7 cellular contexts compared by ENCODE assay signal in the genomic region with DNA sequence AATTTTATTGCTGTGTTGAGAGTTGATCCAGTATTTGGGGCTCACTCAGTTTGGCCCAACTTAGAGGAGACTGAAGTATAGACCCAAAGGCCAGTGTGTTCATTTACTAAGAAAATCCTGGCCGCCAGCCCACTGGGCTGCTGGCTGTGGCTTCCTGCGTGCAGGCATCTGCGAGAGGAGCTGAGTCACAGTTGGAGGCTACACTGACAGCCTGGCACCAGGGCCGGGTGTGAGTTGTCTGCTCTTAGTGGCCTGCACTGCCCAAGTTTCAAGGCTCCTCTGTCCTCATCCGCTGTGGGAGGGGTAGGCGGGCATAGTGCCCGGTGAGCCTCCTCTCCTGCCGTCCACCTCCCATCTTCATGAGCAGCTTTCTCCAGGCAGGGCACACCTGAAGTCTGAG. TPM values are rescaled to one million over a fixed set of nuclear protein-coding genes. Genes with fewer than 3 reads are reported as not detected.
DNase-seq lines count a peak whose midpoint lies in the region; ATAC-seq and TF ChIP-seq lines count a peak whose summit lies in the region.

No MANE protein-coding gene starts in this region.

- peaks cover 37% of the 10 kb centered on the region for H3K36me3 Mint-ChIP-seq in activated CD4-positive, alpha-beta memory T cell treated with anti-CD3 and anti-CD28 coated beads for 36 hours

- no peak overlapping the region for H3K4me3 ChIP-seq in foreskin fibroblast (ENCODE audit: low read depth in 1 of 2, low read length in 2 of 2)

- no peaks in the 10 kb centered on the region for H3K27me3 Mint-ChIP-seq in activated CD4-positive, alpha-beta memory T cell treated with anti-CD3 and anti-CD28 coated beads for 36 hours

- H3K4me3 Mint-ChIP-seq in activated CD4-positive, alpha-beta memory T cell treated with anti-CD3 and anti-CD28 coated beads for 36 hours = no peak overlapping the region

- CTCF ChIA-PET in activated CD4-positive, alpha-beta memory T cell treated with anti-CD3 and anti-CD28 coated beads for 36 hours (lab: Charles Lee) = interaction anchor here (2.4 kb wide), 1 partner anchor 10 kb away, joined by 8 read pairs; no protein-coding TSS in a partner anchor

- intact Hi-C loops in activated CD4-positive, alpha-beta memory T cell treated with anti-CD3 and anti-CD28 coated beads for 36 hours (cut with micrococcal nuclease) = loop anchor here (1.0 to 2.0 kb wide), 4 partner anchors 27 to 153 kb away; no protein-coding TSS in a partner anchor
- intact Hi-C loops in posterior vena cava (cut with DNase I) = loop anchor here in 1 of 2 donors (10.0 kb wide), 1 partner anchor 147 kb away; no protein-coding TSS in a partner anchor

- H3K27ac Mint-ChIP-seq in activated CD4-positive, alpha-beta memory T cell treated with anti-CD3 and anti-CD28 coated beads for 36 hours = peak overlapping the region; percentile 51

- DNase-seq in HPDE6-E6E7 (ENCODE audit: extremely low spot score) = peak; percentile 70
- DNase-seq in activated CD4-positive, alpha-beta memory T cell treated with anti-CD3 and anti-CD28 coated beads for 36 hours = peak; percentile 66
- DNase-seq in foreskin fibroblast = peak; percentile 95 to 97
- peak; percentile 98 for DNase-seq in posterior vena cava (ENCODE audit: low spot score)
- DNase-seq in NCI-H748 (lab: John Stamatoyannopoulos, UW; ENCODE audit: unreplicated experiment) = no peak

- no peaks in the 10 kb centered on the region for H3K9me3 Mint-ChIP-seq in activated CD4-positive, alpha-beta memory T cell treated with anti-CD3 and anti-CD28 coated beads for 36 hours

- POLR2A ChIA-PET in activated CD4-positive, alpha-beta memory T cell treated with anti-CD3 and anti-CD28 coated beads for 36 hours (lab: Charles Lee) = interaction anchor here (1.2 kb wide), 1 partner anchor 32 kb away, joined by 4 read pairs; no protein-coding TSS in a partner anchor

- no peak for TF ChIP-seq CTCF in foreskin fibroblast (IDR thresholded peaks at IDR 0.05; ENCODE audit: low read depth, low read length)

- H3K4me1 Mint-ChIP-seq in activated CD4-positive, alpha-beta memory T cell treated with anti-CD3 and anti-CD28 coated beads for 36 hours (ENCODE audit: low read depth) = peaks cover 60% of the 10 kb centered on the region

- ATAC-seq in HG03521 (IDR thresholded peaks at IDR 0.05; ENCODE audit: unreplicated experiment) = no peak
- no peak for ATAC-seq in GM18517 (IDR thresholded peaks at IDR 0.05; ENCODE audit: unreplicated experiment)

RNA-seq across cellular contexts. Expression of a gene that starts 54.2 kb away (rescaled TPM):
- total RNA-seq in activated CD4-positive, alpha-beta memory T cell treated with anti-CD3 and anti-CD28 coated beads for 36 hours = 1 to 10 TPM; 9.3 to 9.4 TPM
- 1 to 10 TPM; 2.9 to 4.4 TPM for total RNA-seq in posterior vena cava
